13 cellular contexts compared by ENCODE assay signal in genomic region chr10:14330390-14331071, GRCh38. TPM values are rescaled to one million over a fixed set of nuclear protein-coding genes. Genes with fewer than 3 reads are reported as not detected.
DNase-seq lines count a peak whose midpoint lies in the region; ATAC-seq, FAIRE-seq and TF ChIP-seq lines count a peak whose summit lies in the region.
"Had no signal": no experiment of that assay in that cellular context is flagged by ENCODE, and none has a peak within 500 bp of the region (broad histone marks: within the 10 kb centered on the region; RNA-seq: fewer than 3 reads in every experiment).

FRMD4A (minus strand) TSS chr10:14330924.

- CTCF ChIA-PET in activated CD4-positive, alpha-beta memory T cell treated with anti-CD3 and anti-CD28 coated beads for 36 hours (lab: Charles Lee) = no interaction called here

- H3K36me3 Mint-ChIP-seq in activated CD4-positive, alpha-beta memory T cell treated with anti-CD3 and anti-CD28 coated beads for 36 hours = no peaks in the 10 kb centered on the region

- no peak within 1 kb of the TSS for H3K4me3 ChIP-seq in H7 (ENCODE audit: insufficient read depth, low read depth, low read length)
- H3K4me3 ChIP-seq in kidney (ENCODE audit: low read length in 2 of 2) = peak within 1 kb of the TSS; percentile 6 to 25

- H3K27ac ChIP-seq in kidney (ENCODE audit: low read depth in 2 of 2, low read length in 2 of 2) = no peak within 1 kb of the TSS

- no peak for TF ChIP-seq CTCF in kidney (IDR thresholded peaks at IDR 0.05; ENCODE audit: borderline replicate concordance, extremely low read depth, insufficient read depth)

- H3K4me3 Mint-ChIP-seq in activated CD4-positive, alpha-beta memory T cell treated with anti-CD3 and anti-CD28 coated beads for 36 hours = no peak within 1 kb of the TSS
- H3K4me3 Mint-ChIP-seq: activated CD4-positive, alpha-beta memory T cell treated with anti-CD3 and anti-CD28 coated beads, Interleukin-2, amount 10 ng/mL, durations not matched to agents 7 days and 5 days had no signal

- peak; percentile 36 for DNase-seq in H7
- DNase-seq in dermis blood vessel endothelial cell = no peak
- DNase-seq in kidney = no peak
- DNase-seq in renal cortical epithelial cell (ENCODE audit: low read depth) = no peak
- DNase-seq in DMS 273 treated with DMSO at 0.1 percent for 48 hours (lab: John Stamatoyannopoulos, UW) = no peak
- DNase-seq in activated CD4-positive, alpha-beta memory T cell treated with anti-CD3 and anti-CD28 coated beads for 36 hours = no peak
- no peak for DNase-seq in GM19238 (ENCODE audit: insufficient read length, low spot score)
- DNase-seq: activated CD4-positive, alpha-beta memory T cell treated with anti-CD3 and anti-CD28 coated beads, Interleukin-2, amount 10 ng/mL, durations not matched to agents 7 days and 5 days; C1 segment of cervical spinal cord; NCI-H2107; small intestine; stimulated activated naive CD4-positive, alpha-beta T cell had no signal

- POLR2A ChIA-PET in activated CD4-positive, alpha-beta memory T cell treated with anti-CD3 and anti-CD28 coated beads for 36 hours (lab: Charles Lee) = no interaction called here

- no peak for ATAC-seq in GM18498 (IDR thresholded peaks at IDR 0.05; ENCODE audit: unreplicated experiment)

- H3K27me3 Mint-ChIP-seq in activated CD4-positive, alpha-beta memory T cell treated with anti-CD3 and anti-CD28 coated beads for 36 hours = peaks cover 22% of the 10 kb centered on the region

- no peak within 1 kb of the TSS for H3K27ac Mint-ChIP-seq in activated CD4-positive, alpha-beta memory T cell treated with anti-CD3 and anti-CD28 coated beads for 36 hours
- H3K27ac Mint-ChIP-seq: activated CD4-positive, alpha-beta memory T cell treated with anti-CD3 and anti-CD28 coated beads, Interleukin-2, amount 10 ng/mL, durations not matched to agents 7 days and 5 days had no signal

- no peak within 1 kb of the TSS for H3K9ac ChIP-seq in kidney (ENCODE audit: low read length in 2 of 2)

- H3K9me3 Mint-ChIP-seq in activated CD4-positive, alpha-beta memory T cell treated with anti-CD3 and anti-CD28 coated beads for 36 hours = no peaks in the 10 kb centered on the region
- H3K9me3 Mint-ChIP-seq: activated CD4-positive, alpha-beta memory T cell treated with anti-CD3 and anti-CD28 coated beads, Interleukin-2, amount 10 ng/mL, durations not matched to agents 7 days and 5 days had no signal

- FAIRE-seq in kidney (lab: Jason Lieb, UNC) = no peak
- FAIRE-seq: small intestine had no signal

- H3K9me3 ChIP-seq in kidney (ENCODE audit: control insufficient read depth in 1 of 2, low read length in 2 of 2) = no peaks in the 10 kb centered on the region

- H3K27me3 ChIP-seq in H7 (ENCODE audit: control insufficient read depth, insufficient read depth, low read length) = no peaks in the 10 kb centered on the region

- intact Hi-C loops in kidney (cut with DNase I) = no loop called here
- intact Hi-C loops in activated CD4-positive, alpha-beta memory T cell treated with anti-CD3 and anti-CD28 coated beads for 36 hours (cut with micrococcal nuclease) = no loop called here

- H3K36me3 ChIP-seq in H7 (replicated peaks; ENCODE audit: control insufficient read depth, insufficient read depth, low read length) (no peaks in the 10 kb centered on the region), kidney (ENCODE audit: control insufficient read depth in 1 of 2, insufficient read depth in 2 of 2, low read length in 2 of 2) (no peaks in the 10 kb centered on the region)

- H3K4me1 Mint-ChIP-seq in activated CD4-positive, alpha-beta memory T cell treated with anti-CD3 and anti-CD28 coated beads for 36 hours (ENCODE audit: low read depth) = peaks cover 2% of the 10 kb centered on the region
- H3K4me1 Mint-ChIP-seq: activated CD4-positive, alpha-beta memory T cell treated with anti-CD3 and anti-CD28 coated beads, Interleukin-2, amount 10 ng/mL, durations not matched to agents 7 days and 5 days had no signal

- peaks cover 0 to 2% of the 10 kb centered on the region in 2 donors for H3K4me1 ChIP-seq in kidney (ENCODE audit: control insufficient read depth in 1 of 2, insufficient read depth in 1 of 2, low read depth in 1 of 2, low read length in 2 of 2)

RNA-seq across cellular contexts. Expression of gene FRMD4A, which starts in this region (rescaled TPM):
- 10.8 TPM in 2 replicates for total RNA-seq in H7 (2014; rRNA removed; shearing (Covaris generic))
- total RNA-seq in dermis blood vessel endothelial cell (42.0 and 51.8 TPM in 2 replicates), kidney (68.2 TPM), renal cortical epithelial cell (8.5 and 18.6 TPM in 2 replicates)
- 16.0 TPM for polyA plus RNA-seq in kidney (ENCODE audit: insufficient read depth, low read depth, low replicate concordance)
- 1 to 10 TPM in 1 of 2 experiments, under 1 TPM in 1; 0.31 to 1.7 TPM for total RNA-seq in activated CD4-positive, alpha-beta memory T cell treated with anti-CD3 and anti-CD28 coated beads for 36 hours
